ENCODE assay signal across 1 cellular context in the genomic region with DNA sequence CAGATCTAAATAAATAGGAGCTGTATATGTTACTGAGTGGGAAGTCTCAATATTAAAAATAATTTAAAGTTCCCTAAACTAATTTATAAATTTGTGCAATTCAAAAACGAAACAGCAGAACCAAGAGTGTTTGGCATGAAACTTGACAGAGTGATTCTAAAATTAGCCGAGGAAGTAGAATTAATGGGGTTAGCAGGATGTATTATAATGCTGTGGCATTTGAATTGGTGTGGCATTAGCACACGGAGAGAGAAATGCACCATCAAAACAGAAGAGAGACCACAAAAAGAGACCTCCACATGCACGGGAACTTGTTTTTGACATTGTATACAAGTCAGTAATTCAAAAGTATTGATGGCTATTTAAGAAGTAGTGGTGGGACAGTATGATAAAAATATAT.
TF ChIP-seq lines count a peak whose summit lies in the region.

No MANE protein-coding gene starts in this region.

TF ChIP-seq in HepG2, 621 proteins besides CTCF, POLR2A, EP300 and RAD21 (continued from another document):
- TF ChIP-seq, protein P1, sequence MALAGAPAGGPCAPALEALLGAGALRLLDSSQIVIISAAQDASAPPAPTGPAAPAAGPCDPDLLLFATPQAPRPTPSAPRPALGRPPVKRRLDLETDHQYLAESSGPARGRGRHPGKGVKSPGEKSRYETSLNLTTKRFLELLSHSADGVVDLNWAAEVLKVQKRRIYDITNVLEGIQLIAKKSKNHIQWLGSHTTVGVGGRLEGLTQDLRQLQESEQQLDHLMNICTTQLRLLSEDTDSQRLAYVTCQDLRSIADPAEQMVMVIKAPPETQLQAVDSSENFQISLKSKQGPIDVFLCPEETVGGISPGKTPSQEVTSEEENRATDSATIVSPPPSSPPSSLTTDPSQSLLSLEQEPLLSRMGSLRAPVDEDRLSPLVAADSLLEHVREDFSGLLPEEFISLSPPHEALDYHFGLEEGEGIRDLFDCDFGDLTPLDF (CRISPR knock-in tag; IDR thresholded peaks at IDR 0.05): no peak
- TF ChIP-seq BCL6 (CRISPR knock-in tag; IDR thresholded peaks at IDR 0.05) (no peak), POLR2G (IDR thresholded peaks at IDR 0.05; ENCODE audit: low read depth, low read length) (no peak), ZNF33B (CRISPR knock-in tag; IDR thresholded peaks at IDR 0.05) (no peak), NFYB (CRISPR knock-in tag; IDR thresholded peaks at IDR 0.05) (no peak), HCFC1 (IDR thresholded peaks at IDR 0.05; ENCODE audit: low read depth, low read length) (no peak), KDM3A (CRISPR knock-in tag; IDR thresholded peaks at IDR 0.05; ENCODE audit: low read depth) (no peak), GATAD1 (CRISPR knock-in tag; IDR thresholded peaks at IDR 0.05) (no peak), PPARG (CRISPR knock-in tag; conservative IDR thresholded peaks at IDR 0.05) (no peak), ZNF550 (CRISPR knock-in tag; IDR thresholded peaks at IDR 0.05; ENCODE audit: borderline replicate concordance) (no peak), U2AF1 (optimal IDR thresholded peaks at IDR 0.05; ENCODE audit: low read depth, low read length) (no peak), REXO4 (CRISPR knock-in tag; IDR thresholded peaks at IDR 0.05; ENCODE audit: borderline replicate concordance) (no peak), MEF2D (CRISPR knock-in tag; IDR thresholded peaks at IDR 0.05) (no peak), TEAD3 (CRISPR knock-in tag; optimal IDR thresholded peaks at IDR 0.05; ENCODE audit: borderline replicate concordance) (no peak)
- TF ChIP-seq, protein P2, sequence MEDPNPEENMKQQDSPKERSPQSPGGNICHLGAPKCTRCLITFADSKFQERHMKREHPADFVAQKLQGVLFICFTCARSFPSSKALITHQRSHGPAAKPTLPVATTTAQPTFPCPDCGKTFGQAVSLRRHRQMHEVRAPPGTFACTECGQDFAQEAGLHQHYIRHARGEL (CRISPR knock-in tag; IDR thresholded peaks at IDR 0.05): no peak
- TF ChIP-seq, protein P3, sequence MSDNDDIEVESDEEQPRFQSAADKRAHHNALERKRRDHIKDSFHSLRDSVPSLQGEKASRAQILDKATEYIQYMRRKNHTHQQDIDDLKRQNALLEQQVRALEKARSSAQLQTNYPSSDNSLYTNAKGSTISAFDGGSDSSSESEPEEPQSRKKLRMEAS (IDR thresholded peaks at IDR 0.05): no peak
- TF ChIP-seq, protein P4, sequence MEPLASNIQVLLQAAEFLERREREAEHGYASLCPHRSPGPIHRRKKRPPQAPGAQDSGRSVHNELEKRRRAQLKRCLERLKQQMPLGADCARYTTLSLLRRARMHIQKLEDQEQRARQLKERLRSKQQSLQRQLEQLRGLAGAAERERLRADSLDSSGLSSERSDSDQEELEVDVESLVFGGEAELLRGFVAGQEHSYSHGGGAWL (CRISPR knock-in tag; IDR thresholded peaks at IDR 0.05): no peak
- TF ChIP-seq, protein P5, sequence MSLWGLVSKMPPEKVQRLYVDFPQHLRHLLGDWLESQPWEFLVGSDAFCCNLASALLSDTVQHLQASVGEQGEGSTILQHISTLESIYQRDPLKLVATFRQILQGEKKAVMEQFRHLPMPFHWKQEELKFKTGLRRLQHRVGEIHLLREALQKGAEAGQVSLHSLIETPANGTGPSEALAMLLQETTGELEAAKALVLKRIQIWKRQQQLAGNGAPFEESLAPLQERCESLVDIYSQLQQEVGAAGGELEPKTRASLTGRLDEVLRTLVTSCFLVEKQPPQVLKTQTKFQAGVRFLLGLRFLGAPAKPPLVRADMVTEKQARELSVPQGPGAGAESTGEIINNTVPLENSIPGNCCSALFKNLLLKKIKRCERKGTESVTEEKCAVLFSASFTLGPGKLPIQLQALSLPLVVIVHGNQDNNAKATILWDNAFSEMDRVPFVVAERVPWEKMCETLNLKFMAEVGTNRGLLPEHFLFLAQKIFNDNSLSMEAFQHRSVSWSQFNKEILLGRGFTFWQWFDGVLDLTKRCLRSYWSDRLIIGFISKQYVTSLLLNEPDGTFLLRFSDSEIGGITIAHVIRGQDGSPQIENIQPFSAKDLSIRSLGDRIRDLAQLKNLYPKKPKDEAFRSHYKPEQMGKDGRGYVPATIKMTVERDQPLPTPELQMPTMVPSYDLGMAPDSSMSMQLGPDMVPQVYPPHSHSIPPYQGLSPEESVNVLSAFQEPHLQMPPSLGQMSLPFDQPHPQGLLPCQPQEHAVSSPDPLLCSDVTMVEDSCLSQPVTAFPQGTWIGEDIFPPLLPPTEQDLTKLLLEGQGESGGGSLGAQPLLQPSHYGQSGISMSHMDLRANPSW (CRISPR knock-in tag; IDR thresholded peaks at IDR 0.05; ENCODE audit: borderline replicate concordance): no peak
TF ChIP-seq in HepG2: peak in this region for 0.
